20 cellular contexts compared by ENCODE assay signal in genomic region chr11:120216426-120217102, GRCh38. TPM values are rescaled to one million over a fixed set of nuclear protein-coding genes. Genes with fewer than 3 reads are reported as not detected.
DNase-seq lines count a peak whose midpoint lies in the region; ATAC-seq and TF ChIP-seq lines count a peak whose summit lies in the region.
"Had no signal": no experiment of that assay in that cellular context is flagged by ENCODE, and none has a peak within 500 bp of the region (broad histone marks: within the 10 kb centered on the region; RNA-seq: fewer than 3 reads in every experiment).

No MANE protein-coding gene starts in this region.

- no peaks in the 10 kb centered on the region for H3K27me3 ChIP-seq in colonic mucosa

- POLR2A ChIA-PET in HEK293 (lab: Yijun Ruan, JAX) = no interaction called here

- H3K4me1 ChIP-seq in HEK293 (ENCODE audit: control insufficient read depth, insufficient read depth, low read length) = peaks cover 3% of the 10 kb centered on the region; the same call in 1 of the 2 replicates
- H3K4me1 ChIP-seq in colonic mucosa = peaks cover 5% of the 10 kb centered on the region

- TF ChIP-seq CTCF in HEK293 (tag by site-specific recombination; IDR thresholded peaks at IDR 0.05) (no peak), neural crest cell (conservative IDR thresholded peaks at IDR 0.05) (no peak), colonic mucosa (IDR thresholded peaks at IDR 0.05) (no peak)

- CTCF ChIA-PET in HEK293 (lab: Yijun Ruan, JAX) = interaction anchor here (0.6 to 0.9 kb wide), 3 partner anchors 12 to 83 kb away, joined by 3 to 5 read pairs (median 3); no protein-coding TSS in a partner anchor

- H3K27ac Mint-ChIP-seq in neural crest cell (ENCODE audit: unreplicated experiment) = peak overlapping the region; percentile 38
- H3K27ac Mint-ChIP-seq: activated CD4-positive, alpha-beta memory T cell treated with anti-CD3 and anti-CD28 coated beads, Interleukin-2, amount 10 ng/mL, durations not matched to agents 7 days and 5 days; activated T-cell treated with anti-CD3 and anti-CD28 coated beads, Interleukin-2, amount 50 U/mL, for 24 hours; CD4-positive, CD25-positive, alpha-beta regulatory T cell; stimulated activated effector memory CD8-positive, alpha-beta T cell treated with anti-CD3 and anti-CD28 coated beads, Interleukin-12 subunit alpha, Interleukin-12 subunit beta, amount 100 ng/mL, for 72 hours; WTC11 had no signal

- H3K4me3 ChIP-seq in HEK293 (ENCODE audit: low read depth, low read length) = no peak overlapping the region
- no peak overlapping the region for H3K4me3 ChIP-seq in colonic mucosa
- H3K4me3 ChIP-seq: coronary artery, HAP-1 had no signal

- ATAC-seq in HG03280 (IDR thresholded peaks at IDR 0.05; ENCODE audit: unreplicated experiment) = no peak
- ATAC-seq: stimulated activated effector memory CD8-positive, alpha-beta T cell treated with anti-CD3 and anti-CD28 coated beads, Interleukin-12 subunit alpha, Interleukin-12 subunit beta, amount 100 ng/mL, for 72 hours; WTC11 had no signal

- H3K9me3 ChIP-seq in HEK293 (ENCODE audit: control insufficient read depth, insufficient read depth, low read depth, low read length) (no peaks in the 10 kb centered on the region), colonic mucosa (no peaks in the 10 kb centered on the region)
- H3K9me3 ChIP-seq: HAP-1 had no signal

- no peaks in the 10 kb centered on the region for H3K36me3 Mint-ChIP-seq in neural crest cell (ENCODE audit: low read depth)
- H3K36me3 Mint-ChIP-seq: CD4-positive, CD25-positive, alpha-beta regulatory T cell; stimulated activated effector memory CD8-positive, alpha-beta T cell treated with anti-CD3 and anti-CD28 coated beads, Interleukin-12 subunit alpha, Interleukin-12 subunit beta, amount 100 ng/mL, for 72 hours; WTC11 had no signal

- H3K4me3 Mint-ChIP-seq in neural crest cell = peak overlapping the region; percentile 23
- H3K4me3 Mint-ChIP-seq: activated CD4-positive, alpha-beta memory T cell treated with anti-CD3 and anti-CD28 coated beads, Interleukin-2, amount 10 ng/mL, durations not matched to agents 7 days and 5 days; activated T-cell treated with anti-CD3 and anti-CD28 coated beads, Interleukin-2, amount 50 U/mL, for 24 hours; CD4-positive, CD25-positive, alpha-beta regulatory T cell; stimulated activated effector memory CD8-positive, alpha-beta T cell treated with anti-CD3 and anti-CD28 coated beads, Interleukin-12 subunit alpha, Interleukin-12 subunit beta, amount 100 ng/mL, for 72 hours; type B pancreatic cell; WTC11 had no signal

- peaks cover 3% of the 10 kb centered on the region for H3K27me3 Mint-ChIP-seq in neural crest cell (ENCODE audit: low read depth)

- H3K36me3 ChIP-seq in HEK293 (ENCODE audit: control insufficient read depth in 2 of 2, insufficient read depth in 1 of 2, low read length in 2 of 2) (peaks cover 0 to 19% of the 10 kb centered on the region in 2 experiments; a peak in 1 of 3 replicates), colonic mucosa (no peaks in the 10 kb centered on the region)
- H3K36me3 ChIP-seq: HAP-1 had no signal

- DNase-seq in neural crest cell (ENCODE audit: low read depth, low spot score) (no peak), colonic mucosa (no peak)
- DNase-seq in stimulated activated CD4-positive, alpha-beta T cell treated with anti-CD3 and anti-CD28 coated beads, Interleukin-4, amount 100 ng/mL, for 24 hours = no peak
- DNase-seq: activated CD4-positive, alpha-beta memory T cell treated with anti-CD3 and anti-CD28 coated beads, Interleukin-2, amount 10 ng/mL, durations not matched to agents 7 days and 5 days; activated naive CD4-positive, alpha-beta T cell treated with anti-CD3 and anti-CD28 coated beads, Interleukin-2, amount 50 U/mL, for 16 hours; activated T-cell treated with anti-CD3 and anti-CD28 coated beads, Interleukin-2, amount 50 U/mL, for 24 hours; CD4-positive, CD25-positive, alpha-beta regulatory T cell; foreskin fibroblast; NCI-H2029 treated with DMSO at 0.1 percent for 48 hours had no signal

- intact Hi-C loops in colonic mucosa (cut with DNase I) = no loop called here

- H3K27ac ChIP-seq in HEK293 (ENCODE audit: extremely low read depth, low read depth, low read length) = no peak overlapping the region
- H3K27ac ChIP-seq in cingulate gyrus (ENCODE audit: low read depth, low read length) = peak overlapping the region; percentile 84
- H3K27ac ChIP-seq in colonic mucosa = no peak overlapping the region

- H3K9me3 Mint-ChIP-seq in neural crest cell = no peaks in the 10 kb centered on the region
- H3K9me3 Mint-ChIP-seq: activated CD4-positive, alpha-beta memory T cell treated with anti-CD3 and anti-CD28 coated beads, Interleukin-2, amount 10 ng/mL, durations not matched to agents 7 days and 5 days; activated T-cell treated with anti-CD3 and anti-CD28 coated beads, Interleukin-2, amount 50 U/mL, for 24 hours; stimulated activated effector memory CD8-positive, alpha-beta T cell treated with anti-CD3 and anti-CD28 coated beads, Interleukin-12 subunit alpha, Interleukin-12 subunit beta, amount 100 ng/mL, for 72 hours; type B pancreatic cell; WTC11 had no signal

- H3K4me1 Mint-ChIP-seq in neural crest cell = peaks cover 69% of the 10 kb centered on the region

- H3K9ac ChIP-seq in colonic mucosa (ENCODE audit: low read depth in 2 of 2, low read length in 2 of 2) = peak overlapping the region in 1 of 2 donors; percentile 55

TF ChIP-seq in HEK293, 187 proteins besides CTCF, POLR2A, EP300 and RAD21:
- TF ChIP-seq ZBTB1 (tag by site-specific recombination; IDR thresholded peaks at IDR 0.05) (no peak), ZIC2 (tag by site-specific recombination; IDR thresholded peaks at IDR 0.05) (peak; percentile 94)

RNA-seq across cellular contexts. Expression of gene OAF, which starts 5.7 kb away (rescaled TPM):
- total RNA-seq in neural crest cell = 40.2 and 41.3 TPM in 2 replicates
- 100 to 1,000 TPM; 142 to 152 TPM for total RNA-seq in colonic mucosa

RNA-seq across cellular contexts. Expression of gene POU2F3, which starts 23.4 kb away (rescaled TPM):
- total RNA-seq in neural crest cell (not detected in 2 replicates), colonic mucosa (1 to 10 TPM in 1 of 2 donors, under 1 TPM in 1; 0.77 to 1.5 TPM)
- total RNA-seq: activated CD4-positive, alpha-beta memory T cell treated with anti-CD3 and anti-CD28 coated beads, Interleukin-2, amount 10 ng/mL, durations not matched to agents 7 days and 5 days; CD4-positive, CD25-positive, alpha-beta regulatory T cell; endothelial cell of umbilical vein; NCI-H460; pulmonary artery endothelial cell had no signal
